In genomic region chr14:105255021-105255507, GRCh38 we compare ENCODE assay signal across 17 cellular contexts. TPM values are rescaled to one million over a fixed set of nuclear protein-coding genes. Genes with fewer than 3 reads are reported as not detected.
A peak's percentile ranks its signal among the peaks of the same experiment; 100 is the strongest.
DNase-seq lines count a peak whose midpoint lies in the region; ATAC-seq and TF ChIP-seq lines count a peak whose summit lies in the region.
"Had no signal": no experiment of that assay in that cellular context is flagged by ENCODE, and none has a peak within 500 bp of the region (broad histone marks: within the 10 kb centered on the region; RNA-seq: fewer than 3 reads in every experiment).

No MANE protein-coding gene starts in this region.

- H3K27ac ChIP-seq in heart right ventricle: peak overlapping the region in 8 of 10 donors; percentile 12 to 81 (median 60)
- H3K27ac ChIP-seq: C4-2B, hepatocyte, ovary, SJSA1 had no signal

- H3K9me3 ChIP-seq in heart right ventricle: no peaks in the 10 kb centered on the region
- H3K9me3 ChIP-seq: ovary, SJSA1 had no signal

- peak overlapping the region; percentile 13; the same call in 1 of the 2 replicates for H3K27ac Mint-ChIP-seq in HFFc6
- H3K27ac Mint-ChIP-seq in activated naive CD8-positive, alpha-beta T cell treated with anti-CD3 and anti-CD28 coated beads for 36 hours: no peak overlapping the region
- H3K27ac Mint-ChIP-seq in activated T-cell treated with anti-CD3 and anti-CD28 coated beads, Interleukin-2, amount 50 U/mL, for 24 hours: no peak overlapping the region
- H3K27ac Mint-ChIP-seq: stimulated activated effector memory CD8-positive, alpha-beta T cell treated with anti-CD3 and anti-CD28 coated beads, Interleukin-12 subunit alpha, Interleukin-12 subunit beta, amount 100 ng/mL, for 72 hours had no signal

- peak in 7 of 8 donors; percentile 31 to 84 (median 62) for ATAC-seq in heart right ventricle
- ATAC-seq: stimulated activated effector memory CD8-positive, alpha-beta T cell treated with anti-CD3 and anti-CD28 coated beads, Interleukin-12 subunit alpha, Interleukin-12 subunit beta, amount 100 ng/mL, for 72 hours had no signal

- TF ChIP-seq CTCF in HFFc6 (IDR thresholded peaks at IDR 0.05) (no peak), heart right ventricle (IDR thresholded peaks at IDR 0.05) (peak in 3 of 9 donors; percentile 20 to 27 (median 24))

- H3K4me1 Mint-ChIP-seq in HFFc6 (ENCODE audit: low read depth): peaks cover 20% of the 10 kb centered on the region
- H3K4me1 Mint-ChIP-seq in activated naive CD8-positive, alpha-beta T cell treated with anti-CD3 and anti-CD28 coated beads for 36 hours: peaks cover 7% of the 10 kb centered on the region
- H3K4me1 Mint-ChIP-seq in activated T-cell treated with anti-CD3 and anti-CD28 coated beads, Interleukin-2, amount 50 U/mL, for 24 hours (ENCODE audit: low read depth): peaks cover 14% of the 10 kb centered on the region

- no peaks in the 10 kb centered on the region for H3K9me3 Mint-ChIP-seq in HFFc6
- H3K9me3 Mint-ChIP-seq in activated naive CD8-positive, alpha-beta T cell treated with anti-CD3 and anti-CD28 coated beads for 36 hours: no peaks in the 10 kb centered on the region
- H3K9me3 Mint-ChIP-seq in activated T-cell treated with anti-CD3 and anti-CD28 coated beads, Interleukin-2, amount 50 U/mL, for 24 hours: no peaks in the 10 kb centered on the region
- H3K9me3 Mint-ChIP-seq: stimulated activated effector memory CD8-positive, alpha-beta T cell treated with anti-CD3 and anti-CD28 coated beads, Interleukin-12 subunit alpha, Interleukin-12 subunit beta, amount 100 ng/mL, for 72 hours had no signal

- no peak overlapping the region for H3K4me3 Mint-ChIP-seq in HFFc6
- H3K4me3 Mint-ChIP-seq in activated naive CD8-positive, alpha-beta T cell treated with anti-CD3 and anti-CD28 coated beads for 36 hours: no peak overlapping the region
- H3K4me3 Mint-ChIP-seq in activated T-cell treated with anti-CD3 and anti-CD28 coated beads, Interleukin-2, amount 50 U/mL, for 24 hours: no peak overlapping the region
- H3K4me3 Mint-ChIP-seq: stimulated activated effector memory CD8-positive, alpha-beta T cell treated with anti-CD3 and anti-CD28 coated beads, Interleukin-12 subunit alpha, Interleukin-12 subunit beta, amount 100 ng/mL, for 72 hours had no signal

- H3K4me3 ChIP-seq in heart right ventricle: no peak overlapping the region
- H3K4me3 ChIP-seq: hepatocyte, lung, ovary, SJSA1 had no signal

- H3K4me1 ChIP-seq in heart right ventricle: peaks cover 0 to 27% (median 15%) of the 10 kb centered on the region in 9 donors

- H3K36me3 ChIP-seq in heart right ventricle: peaks cover 0 to 62% (median 6%) of the 10 kb centered on the region in 9 donors
- H3K36me3 ChIP-seq: ovary had no signal

- in situ Hi-C loops in SK-MEL-5 (cut with HindIII; ENCODE audit: low pct_unique_long_range_greater_than_20kb, low sequenced_read_pairs): no loop called here

- intact Hi-C loops in heart right ventricle (cut with DNase I): no loop called here

- no peaks in the 10 kb centered on the region for H3K27me3 ChIP-seq in heart right ventricle
- H3K27me3 ChIP-seq: hepatocyte, ovary, SJSA1 had no signal

- DNase-seq in AG08395 (ENCODE audit: low spot score): peak; percentile 64
- peak; percentile 29 for DNase-seq in HFFc6
- DNase-seq in SK-MEL-5 (ENCODE audit: low read depth, low spot score): peak; percentile 65
- no peak for DNase-seq in heart right ventricle
- DNase-seq in activated naive CD8-positive, alpha-beta T cell treated with anti-CD3 and anti-CD28 coated beads for 36 hours: no peak
- no peak for DNase-seq in C1 segment of cervical spinal cord (lab: John Stamatoyannopoulos, UW)
- DNase-seq in activated T-cell treated with anti-CD3 and anti-CD28 coated beads, Interleukin-2, amount 50 U/mL, for 24 hours: no peak
- DNase-seq in NCI-H2171 treated with DMSO at 0.1 percent for 48 hours (lab: John Stamatoyannopoulos, UW): no peak
- DNase-seq: activated T-cell treated with anti-CD3 and anti-CD28 coated beads, Interleukin-2, amount 50 U/mL, for 48 hours; anterior cingulate cortex; effector memory CD4-positive, alpha-beta T cell; ovary had no signal

- H3K27me3 Mint-ChIP-seq in HFFc6 (ENCODE audit: insufficient read depth): peaks cover 2% of the 10 kb centered on the region; the same call in 1 of the 2 replicates
- no peaks in the 10 kb centered on the region for H3K27me3 Mint-ChIP-seq in activated naive CD8-positive, alpha-beta T cell treated with anti-CD3 and anti-CD28 coated beads for 36 hours
- H3K27me3 Mint-ChIP-seq in activated T-cell treated with anti-CD3 and anti-CD28 coated beads, Interleukin-2, amount 50 U/mL, for 24 hours: no peaks in the 10 kb centered on the region

- H3K36me3 Mint-ChIP-seq in HFFc6 (ENCODE audit: low read depth): peaks cover 4% of the 10 kb centered on the region; the same call in 1 of the 2 replicates
- H3K36me3 Mint-ChIP-seq in activated naive CD8-positive, alpha-beta T cell treated with anti-CD3 and anti-CD28 coated beads for 36 hours: no peaks in the 10 kb centered on the region
- peaks cover 48% of the 10 kb centered on the region for H3K36me3 Mint-ChIP-seq in activated T-cell treated with anti-CD3 and anti-CD28 coated beads, Interleukin-2, amount 50 U/mL, for 24 hours (ENCODE audit: low read depth)

- 36 to 53% methylated on average over 6 of the region's 6 CpGs for WGBS in heart right ventricle, 2 donors

RNA-seq across cellular contexts. Expression of gene BTBD6, which starts 6.7 kb away (rescaled TPM):
- total RNA-seq in HFFc6 (2021; fragmentation: NEBNext Ultra II Directional; extraction: Animal tissue kit (Norgen Biotek cat#: 25700)): 10 to 100 TPM; 44.3 to 58.6 (median 53.2) TPM
- total RNA-seq in SK-MEL-5 (2014; rRNA removed; shearing (Covaris generic)): 35.1 and 38.2 TPM in 2 replicates
- 14.6 and 17.4 TPM in 2 replicates for polyA plus RNA-seq in SK-MEL-5 (2015; cell fraction: cytosol; rRNA removed)
- 63.8 and 64.7 TPM in 2 replicates for polyA plus RNA-seq in SK-MEL-5 (2015; cell fraction: nucleus; rRNA removed)
- total RNA-seq in heart right ventricle: 10 to 100 TPM; 28.1 to 49.7 (median 32.2) TPM
- polyA plus RNA-seq in heart right ventricle: 10 to 100 TPM; 40.9 to 58.2 TPM
- 10 to 100 TPM; 33.9 to 35.2 TPM for total RNA-seq in activated naive CD8-positive, alpha-beta T cell treated with anti-CD3 and anti-CD28 coated beads for 36 hours

RNA-seq across cellular contexts. Expression of gene BRF1, which starts 45.7 kb away (rescaled TPM):
- total RNA-seq in HFFc6 (2021; fragmentation: NEBNext Ultra II Directional; extraction: Animal tissue kit (Norgen Biotek cat#: 25700)): 10 to 100 TPM; 20.1 to 25.8 (median 21.8) TPM
- 22.7 and 23.4 TPM in 2 replicates for total RNA-seq in SK-MEL-5 (2014; rRNA removed; shearing (Covaris generic))
- 32.9 and 38.9 TPM in 2 replicates for polyA plus RNA-seq in SK-MEL-5 (2015; cell fraction: cytosol; rRNA removed)
- polyA plus RNA-seq in SK-MEL-5 (2015; cell fraction: nucleus; rRNA removed): 71.9 and 78.8 TPM in 2 replicates
- 10 to 100 TPM; 12.7 to 18.9 (median 16.2) TPM for total RNA-seq in heart right ventricle
- polyA plus RNA-seq in heart right ventricle: 10 to 100 TPM; 12.9 to 30.8 TPM
- 10 to 100 TPM; 21.9 to 22.8 TPM for total RNA-seq in activated naive CD8-positive, alpha-beta T cell treated with anti-CD3 and anti-CD28 coated beads for 36 hours

RNA-seq across cellular contexts. Expression of gene PACS2, which starts 59.5 kb away (rescaled TPM):
- total RNA-seq in HFFc6 (2021; fragmentation: NEBNext Ultra II Directional; extraction: Animal tissue kit (Norgen Biotek cat#: 25700)): 10 to 100 TPM; 33.5 to 38.5 (median 35.2) TPM
- total RNA-seq in SK-MEL-5 (2014; rRNA removed; shearing (Covaris generic)): 26.0 and 32.3 TPM in 2 replicates
- 42.7 and 64.0 TPM in 2 replicates for polyA plus RNA-seq in SK-MEL-5 (2015; cell fraction: cytosol; rRNA removed)
- 150 and 167 TPM in 2 replicates for polyA plus RNA-seq in SK-MEL-5 (2015; cell fraction: nucleus; rRNA removed)
- total RNA-seq in heart right ventricle: 10 to 100 TPM; 41.8 to 78.9 (median 54.6) TPM
- 100 to 1,000 TPM in 1 of 2 donors, 10 to 100 TPM in 1; 42.9 to 123 TPM for polyA plus RNA-seq in heart right ventricle
- 10 to 100 TPM; 21.1 to 22.2 TPM for total RNA-seq in activated naive CD8-positive, alpha-beta T cell treated with anti-CD3 and anti-CD28 coated beads for 36 hours

Comparison
In these comparisons a context has a peak if more than half of its experiments do, and no peak if none do; other contexts are left out.
1. DNase-seq: peak in AG08395 (single experiment), HFFc6 (single experiment) and SK-MEL-5 (single experiment); none in heart right ventricle (0 of 2), activated naive CD8-positive, alpha-beta T cell treated with anti-CD3 and anti-CD28 coated beads for 36 hours (single experiment), C1 segment of cervical spinal cord (0 of 14), activated T-cell treated with anti-CD3 and anti-CD28 coated beads, Interleukin-2, amount 50 U/mL, for 24 hours (single experiment) and NCI-H2171 treated with DMSO at 0.1 percent for 48 hours (single experiment).